9 cellular contexts compared by ENCODE assay signal in genomic region chr17:57551321-57552079, GRCh38.
DNase-seq lines count a peak whose midpoint lies in the region; ATAC-seq and TF ChIP-seq lines count a peak whose summit lies in the region.
"Had no signal": no experiment of that assay in that cellular context is flagged by ENCODE, and none has a peak within 500 bp of the region (broad histone marks: within the 10 kb centered on the region; RNA-seq: fewer than 3 reads in every experiment).

No MANE protein-coding gene starts in this region.

- no peaks in the 10 kb centered on the region for H3K36me3 ChIP-seq in CD8-positive, alpha-beta T cell (ENCODE audit: insufficient read depth, low read length)
- no peaks in the 10 kb centered on the region for H3K36me3 ChIP-seq in esophagus squamous epithelium

- peak; percentile 82 for ATAC-seq in CD8-positive, alpha-beta T cell
- ATAC-seq in GM19467 (IDR thresholded peaks at IDR 0.05; ENCODE audit: unreplicated experiment) = peak; percentile 56
- peak; percentile 62 for ATAC-seq in HG03460 (IDR thresholded peaks at IDR 0.05; ENCODE audit: unreplicated experiment)

- no peaks in the 10 kb centered on the region for H3K27me3 Mint-ChIP-seq in CD8-positive, alpha-beta T cell (ENCODE audit: low read depth)

- peak overlapping the region; percentile 56 for H3K4me3 Mint-ChIP-seq in CD8-positive, alpha-beta T cell

- H3K4me1 ChIP-seq in CD8-positive, alpha-beta T cell (ENCODE audit: insufficient read depth, low read length) = peaks cover 26% of the 10 kb centered on the region
- peaks cover 0 to 26% (median 5%) of the 10 kb centered on the region in 3 donors for H3K4me1 ChIP-seq in esophagus squamous epithelium

- H3K4me3 ChIP-seq in CD8-positive, alpha-beta T cell (ENCODE audit: low read depth, low read length) = no peak overlapping the region
- no peak overlapping the region for H3K4me3 ChIP-seq in esophagus squamous epithelium

- intact Hi-C loops in CD8-positive, alpha-beta T cell (cut with DNase I, micrococcal nuclease) = no loop called here
- intact Hi-C loops in esophagus squamous epithelium (cut with DNase I) (no loop called here), head of caudate nucleus (cut with DNase I) (no loop called here), posterior vena cava (cut with DNase I) (no loop called here)

- peak in 5 of 7 experiments; percentile 9 to 54 (median 13) for DNase-seq in CD8-positive, alpha-beta T cell
- DNase-seq in esophagus squamous epithelium (lab: John Stamatoyannopoulos, UW) (peak; percentile 57), head of caudate nucleus (no peak), posterior vena cava (ENCODE audit: low spot score) (no peak), SHP77 treated with DMSO at 0.1 percent for 48 hours (lab: John Stamatoyannopoulos, UW) (no peak), OCI-M1 (lab: John Stamatoyannopoulos, UW) (no peak)
- DNase-seq: DMS153 had no signal

- POLR2A ChIA-PET in CD8-positive, alpha-beta T cell (lab: Charles Lee) = interaction anchor here (0.7 to 0.9 kb wide), 2 partner anchors 11 to 121 kb away, joined by 3 read pairs; no protein-coding TSS in a partner anchor

- CTCF ChIA-PET in CD8-positive, alpha-beta T cell (lab: Charles Lee) = interaction anchor here (1.2 to 2.6 kb wide), 6 partner anchors 10 to 196 kb away, joined by 3 to 12 read pairs (median 4); no protein-coding TSS in a partner anchor

- H3K27me3 ChIP-seq in CD8-positive, alpha-beta T cell (ENCODE audit: insufficient read depth, low read length) = no peaks in the 10 kb centered on the region
- H3K27me3 ChIP-seq in esophagus squamous epithelium = peaks cover 0 to 6% (median 0%) of the 10 kb centered on the region in 4 donors

- WGBS in esophagus squamous epithelium, 2 donors = 82 to 94% methylated on average over 6 to 9 of the region's 14 CpGs

- no peak overlapping the region for H3K27ac ChIP-seq in CD8-positive, alpha-beta T cell (ENCODE audit: low read depth, low read length)
- no peak overlapping the region for H3K27ac ChIP-seq in esophagus squamous epithelium

- H3K9me3 Mint-ChIP-seq in CD8-positive, alpha-beta T cell = no peaks in the 10 kb centered on the region

- no peak for TF ChIP-seq POLR2A in esophagus squamous epithelium (IDR thresholded peaks at IDR 0.05)

- peaks cover 9% of the 10 kb centered on the region for H3K36me3 Mint-ChIP-seq in CD8-positive, alpha-beta T cell

- no peak for TF ChIP-seq CTCF in CD8-positive, alpha-beta T cell (IDR thresholded peaks at IDR 0.05)
- TF ChIP-seq CTCF in esophagus squamous epithelium (IDR thresholded peaks at IDR 0.05) = no peak

- H3K9me3 ChIP-seq in CD8-positive, alpha-beta T cell (ENCODE audit: low read length) = no peaks in the 10 kb centered on the region
- H3K9me3 ChIP-seq in esophagus squamous epithelium = no peaks in the 10 kb centered on the region

- H3K4me1 Mint-ChIP-seq in CD8-positive, alpha-beta T cell (ENCODE audit: low read depth) = peaks cover 64% of the 10 kb centered on the region

- no peak overlapping the region for H3K27ac Mint-ChIP-seq in CD8-positive, alpha-beta T cell

Comparison
In these comparisons a context has a peak if more than half of its experiments do, and no peak if none do; other contexts are left out.
1. DNase-seq: peak in CD8-positive, alpha-beta T cell (5 of 7) and esophagus squamous epithelium (single experiment); none in head of caudate nucleus (0 of 42), posterior vena cava (single experiment), SHP77 treated with DMSO at 0.1 percent for 48 hours (single experiment) and OCI-M1 (single experiment).
2. Peak in every context shown above with its lines, with median percentiles within 50 percentile points of each other: ATAC-seq.